Comparison of ENCODE assay signal across 21 cellular contexts in genomic region chr15:101159936-101160770, GRCh38.
A peak's percentile ranks its signal among the peaks of the same experiment; 100 is the strongest.
DNase-seq lines count a peak whose midpoint lies in the region; ATAC-seq, FAIRE-seq and TF ChIP-seq lines count a peak whose summit lies in the region.
"Had no signal": no experiment of that assay in that cellular context is flagged by ENCODE, and none has a peak within 500 bp of the region (broad histone marks: within the 10 kb centered on the region; RNA-seq: fewer than 3 reads in every experiment).

No MANE protein-coding gene starts in this region.

- H3K27ac Mint-ChIP-seq in activated CD4-positive, alpha-beta T cell treated with anti-CD3 and anti-CD28 coated beads for 36 hours, result peak overlapping the region; percentile 34
- peak overlapping the region; percentile 4 to 38 for H3K27ac Mint-ChIP-seq in natural killer cell treated with Interleukin-12 subunit alpha and Interleukin-12 subunit beta and Interleukin-15 and Interleukin-18, amount 100 ng/mL, for 72 hours
- no peak overlapping the region for H3K27ac Mint-ChIP-seq in natural killer cell
- H3K27ac Mint-ChIP-seq in stimulated activated naive CD8-positive, alpha-beta T cell treated with anti-CD3 and anti-CD28 coated beads, Interleukin-15, amount 100 ng/mL, for 72 hours, result peak overlapping the region; percentile 83 to 86

- no peak for TF ChIP-seq POLR2A in H1 (IDR thresholded peaks at IDR 0.05; ENCODE audit: control extremely low read depth in 1 of 2, low read depth in 2 of 2, low read length in 2 of 2)
- TF ChIP-seq POLR2A in prostate gland (IDR thresholded peaks at IDR 0.05), result no peak

- TF ChIP-seq CTCF in natural killer cell (IDR thresholded peaks at IDR 0.05) (no peak), H1 (IDR thresholded peaks at IDR 0.05; ENCODE audit: control extremely low read depth in 1 of 3, insufficient read depth in 1 of 3, low read depth in 1 of 3, low read length in 3 of 3) (no peak), prostate gland (IDR thresholded peaks at IDR 0.05) (no peak)

- no peaks in the 10 kb centered on the region; the same call in 1 of the 2 replicates for H3K79me1 ChIP-seq in H1 (ENCODE audit: low read depth, low read length)

- no peak overlapping the region for H2BK20ac ChIP-seq in H1 (ENCODE audit: low read length)

- H4K91ac ChIP-seq in H1 (replicated peaks; ENCODE audit: insufficient read length, low read length), result no peak overlapping the region

- 0 out of 2 replicates have a peak overlapping the region, but pooled peaks have one; percentile 1 for H2BK5ac ChIP-seq in H1 (ENCODE audit: low read depth, low read length)

- no peak overlapping the region for H3K56ac ChIP-seq in H1 (replicated peaks; ENCODE audit: insufficient read length, low read depth, low read length)

- DNase-seq in activated CD4-positive, alpha-beta T cell treated with anti-CD3 and anti-CD28 coated beads for 36 hours, result no peak
- DNase-seq in activated CD4-positive, alpha-beta T cell treated with anti-CD3 and anti-CD28 coated beads for 48 hours, result no peak
- no peak for DNase-seq in natural killer cell treated with Interleukin-12 subunit alpha and Interleukin-12 subunit beta and Interleukin-15 and Interleukin-18, amount 100 ng/mL, for 72 hours (ENCODE audit: low spot score)
- no peak for DNase-seq in natural killer cell
- DNase-seq in H1 (ENCODE audit: low read depth in 1 of 2, low spot score in 2 of 2), result no peak
- DNase-seq in stimulated activated naive CD8-positive, alpha-beta T cell treated with anti-CD3 and anti-CD28 coated beads, Interleukin-15, amount 100 ng/mL, for 72 hours, result no peak
- no peak for DNase-seq in OCI-M2 (lab: John Stamatoyannopoulos, UW; ENCODE audit: unreplicated experiment)
- DNase-seq in prostate gland (ENCODE audit: low spot score), result no peak
- DNase-seq: activated CD4-positive, CD25-positive, alpha-beta regulatory T cell; activated naive CD8-positive, alpha-beta T cell treated with anti-CD3 and anti-CD28 coated beads, Interleukin-2, amount 10 ng/mL, durations not matched to agents 7 days and 5 days; KBM-7; left ventricle myocardium superior; mucosa of descending colon; NCI-H1694 treated with DMSO at 0.1 percent for 48 hours; NCI-H69; substantia nigra had no signal

- H3K4me1 Mint-ChIP-seq in activated CD4-positive, alpha-beta T cell treated with anti-CD3 and anti-CD28 coated beads for 36 hours, result peaks cover 39% of the 10 kb centered on the region
- H3K4me1 Mint-ChIP-seq in natural killer cell treated with Interleukin-12 subunit alpha and Interleukin-12 subunit beta and Interleukin-15 and Interleukin-18, amount 100 ng/mL, for 72 hours (ENCODE audit: low read depth in 2 of 2), result peaks cover 31 to 34% of the 10 kb centered on the region in 2 donors
- peaks cover 8 to 11% of the 10 kb centered on the region in 2 donors for H3K4me1 Mint-ChIP-seq in natural killer cell
- peaks cover 48% of the 10 kb centered on the region for H3K4me1 Mint-ChIP-seq in stimulated activated naive CD8-positive, alpha-beta T cell treated with anti-CD3 and anti-CD28 coated beads, Interleukin-15, amount 100 ng/mL, for 72 hours

- POLR2A ChIA-PET in activated CD4-positive, alpha-beta T cell treated with anti-CD3 and anti-CD28 coated beads for 36 hours (lab: Charles Lee), result no interaction called here
- POLR2A ChIA-PET in H1 (lab: Charles Lee; ENCODE audit: partially characterized antibody), result interaction anchor here (1.2 to 1.6 kb wide), 2 partner anchors 9 to 70 kb away, joined by 4 read pairs; no protein-coding TSS in a partner anchor

- H3K36me3 Mint-ChIP-seq in activated CD4-positive, alpha-beta T cell treated with anti-CD3 and anti-CD28 coated beads for 36 hours (ENCODE audit: low read depth), result no peaks in the 10 kb centered on the region
- H3K36me3 Mint-ChIP-seq in natural killer cell treated with Interleukin-12 subunit alpha and Interleukin-12 subunit beta and Interleukin-15 and Interleukin-18, amount 100 ng/mL, for 72 hours, result peaks cover 7% of the 10 kb centered on the region
- H3K36me3 Mint-ChIP-seq in natural killer cell, result peaks cover 5% of the 10 kb centered on the region

- no peaks in the 10 kb centered on the region for H3K23me2 ChIP-seq in H1 (ENCODE audit: low read depth, low read length)

- H3K4me3 Mint-ChIP-seq in activated CD4-positive, alpha-beta T cell treated with anti-CD3 and anti-CD28 coated beads for 36 hours, result no peak overlapping the region
- no peak overlapping the region for H3K4me3 Mint-ChIP-seq in natural killer cell treated with Interleukin-12 subunit alpha and Interleukin-12 subunit beta and Interleukin-15 and Interleukin-18, amount 100 ng/mL, for 72 hours
- no peak overlapping the region for H3K4me3 Mint-ChIP-seq in natural killer cell
- H3K4me3 Mint-ChIP-seq in stimulated activated naive CD8-positive, alpha-beta T cell treated with anti-CD3 and anti-CD28 coated beads, Interleukin-15, amount 100 ng/mL, for 72 hours, result peak overlapping the region in 1 of 2 donors; percentile 59
- H3K4me3 Mint-ChIP-seq: activated naive CD8-positive, alpha-beta T cell treated with anti-CD3 and anti-CD28 coated beads, Interleukin-2, amount 10 ng/mL, durations not matched to agents 7 days and 5 days; brain had no signal

- H4K8ac ChIP-seq in H1 (ENCODE audit: extremely low read depth, insufficient read depth, low read length), result no peak overlapping the region

- H3K79me2 ChIP-seq in H1 (ENCODE audit: control insufficient read depth in 1 of 2, insufficient read depth in 2 of 2, low read length in 2 of 2), result no peaks in the 10 kb centered on the region

- peaks cover 0 to 6% (median 0%) of the 10 kb centered on the region in 4 experiments; a peak in 3 of 7 replicates for H3K4me1 ChIP-seq in H1 (replicated peaks in 1 of 4; ENCODE audit: control insufficient read depth in 3 of 4, insufficient read depth in 4 of 4, low read length in 3 of 4)
- H3K4me1 ChIP-seq in prostate gland (replicated peaks), result no peaks in the 10 kb centered on the region

- no peak for TF ChIP-seq RAD21 in H1 (IDR thresholded peaks at IDR 0.05 in 1 of 2, conservative IDR thresholded peaks at IDR 0.05 in 1 of 2; ENCODE audit: low read depth in 2 of 2, low read length in 2 of 2)

- no peak overlapping the region for H3K14ac ChIP-seq in H1 (ENCODE audit: insufficient read length)

- no peak overlapping the region for H2AK5ac ChIP-seq in H1 (ENCODE audit: low read depth, low read length)

- H3K4ac ChIP-seq in H1 (replicated peaks; ENCODE audit: insufficient read length, low read depth, low read length), result no peak overlapping the region

- H3K9me3 ChIP-seq in H1 (ENCODE audit: insufficient read depth in 2 of 2, low read depth in 1 of 2, low read length in 1 of 2) (no peaks in the 10 kb centered on the region; a peak in 1 of 4 replicates), prostate gland (no peaks in the 10 kb centered on the region)

- H3K9ac ChIP-seq in H1 (replicated peaks in 1 of 4; ENCODE audit: extremely low read depth in 1 of 4, low read depth in 3 of 4, low read length in 3 of 4), result no peak overlapping the region

- H3K36me3 ChIP-seq in H1 (ENCODE audit: control insufficient read depth in 2 of 4, insufficient read depth in 4 of 4, low read length in 3 of 4), result no peaks in the 10 kb centered on the region
- H3K36me3 ChIP-seq in prostate gland, result no peaks in the 10 kb centered on the region
- H3K36me3 ChIP-seq: gastroesophageal sphincter had no signal

- no peak overlapping the region for H3K27ac ChIP-seq in H1 (ENCODE audit: low read depth, low read length)
- no peak overlapping the region for H3K27ac ChIP-seq in prostate gland
- H3K27ac ChIP-seq: coronary artery, gastroesophageal sphincter had no signal

- FAIRE-seq in H1 (lab: Jason Lieb, UNC), result no peak
- FAIRE-seq: A204.1, islet of Langerhans had no signal

- H2BK120ac ChIP-seq in H1 (replicated peaks; ENCODE audit: low read depth, low read length), result no peak overlapping the region

- H3K27me3 ChIP-seq in H1 (replicated peaks in 1 of 4; ENCODE audit: control insufficient read depth in 3 of 4, extremely low read depth in 1 of 4, insufficient read depth in 3 of 4, low read length in 3 of 4) (peaks cover 0 to 2% (median 0%) of the 10 kb centered on the region in 4 experiments; a peak in 1 of 7 replicates), prostate gland (replicated peaks; ENCODE audit: insufficient read depth) (no peaks in the 10 kb centered on the region)
- H3K27me3 ChIP-seq: gastroesophageal sphincter had no signal

- no peak overlapping the region for H2AFZ ChIP-seq in H1 (ENCODE audit: low read length)

- CTCF ChIA-PET in activated CD4-positive, alpha-beta T cell treated with anti-CD3 and anti-CD28 coated beads for 36 hours (lab: Charles Lee), result interaction anchor here (0.6 to 1.4 kb wide), 5 partner anchors 10 to 112 kb away, joined by 3 to 4 read pairs (median 3); no protein-coding TSS in a partner anchor
- CTCF ChIA-PET in H1 (lab: Charles Lee; ENCODE audit: partially characterized antibody), result interaction anchor here (0.8 to 5.0 kb wide), 13 partner anchors 9 to 1906 kb away, joined by 3 to 29 read pairs (median 5); no protein-coding TSS in a partner anchor

- no peak for ATAC-seq in activated CD4-positive, alpha-beta T cell treated with anti-CD3 and anti-CD28 coated beads for 36 hours
- ATAC-seq in natural killer cell treated with Interleukin-12 subunit alpha and Interleukin-12 subunit beta and Interleukin-15 and Interleukin-18, amount 100 ng/mL, for 72 hours, result no peak
- no peak for ATAC-seq in natural killer cell
- ATAC-seq in stimulated activated naive CD8-positive, alpha-beta T cell treated with anti-CD3 and anti-CD28 coated beads, Interleukin-15, amount 100 ng/mL, for 72 hours, result no peak
- ATAC-seq: gastroesophageal sphincter, left ventricle myocardium superior, mucosa of descending colon had no signal

- H2BK15ac ChIP-seq in H1 (ENCODE audit: low read length), result 0 out of 2 replicates have a peak overlapping the region, but pooled peaks have one; percentile 37

- intact Hi-C loops in activated CD4-positive, alpha-beta T cell treated with anti-CD3 and anti-CD28 coated beads for 36 hours (cut with DNase I, micrococcal nuclease), result loop anchor here in 1 of 2 experiments (1.0 to 2.0 kb wide), 3 partner anchors 28 to 46 kb away; no protein-coding TSS in a partner anchor
- intact Hi-C loops in natural killer cell (cut with micrococcal nuclease) (no loop called here), prostate gland (cut with DNase I) (no loop called here)

- H3K4me3 ChIP-seq in H1 (ENCODE audit: extremely low read depth in 1 of 4, insufficient read depth in 2 of 4, low read depth in 3 of 4, low read length in 4 of 4), result no peak overlapping the region
- H3K4me3 ChIP-seq in prostate gland, result no peak overlapping the region
- H3K4me3 ChIP-seq: coronary artery, gastroesophageal sphincter, mucosa of descending colon had no signal

- TF ChIP-seq EP300 in H1 (IDR thresholded peaks at IDR 0.05; ENCODE audit: borderline replicate concordance in 1 of 2, low read depth in 2 of 2, low read length in 2 of 2), result no peak

- H4K5ac ChIP-seq in H1 (ENCODE audit: insufficient read length, low read depth, low read length), result no peak overlapping the region

- H3K4me2 ChIP-seq in H1 (ENCODE audit: insufficient read depth in 1 of 2, low read depth in 2 of 2, low read length in 2 of 2), result no peak overlapping the region

- WGBS in H1 (ENCODE audit: extremely low coverage in 1 of 2, insufficient coverage in 1 of 2, insufficient read length in 1 of 2, insufficient replicate concordance in 2 of 2, low coverage in 1 of 2, low lambda C conversion rate in 2 of 2, missing lambda C conversion rate in 1 of 2), 2 experiments, result 79% methylated on average over 11 of the region's 11 CpGs; no CpG with 5 or more reads in 1 of the 2 experiments
- WGBS in prostate gland, result 85% methylated on average over 11 of the region's 11 CpGs

- H3K9me3 Mint-ChIP-seq in activated CD4-positive, alpha-beta T cell treated with anti-CD3 and anti-CD28 coated beads for 36 hours (ENCODE audit: low read depth), result peaks cover 13% of the 10 kb centered on the region
- peaks cover 5% of the 10 kb centered on the region for H3K9me3 Mint-ChIP-seq in natural killer cell treated with Interleukin-12 subunit alpha and Interleukin-12 subunit beta and Interleukin-15 and Interleukin-18, amount 100 ng/mL, for 72 hours
- H3K9me3 Mint-ChIP-seq in natural killer cell, result peaks cover 0 to 2% of the 10 kb centered on the region in 2 donors
- peaks cover 11 to 20% of the 10 kb centered on the region in 2 donors for H3K9me3 Mint-ChIP-seq in stimulated activated naive CD8-positive, alpha-beta T cell treated with anti-CD3 and anti-CD28 coated beads, Interleukin-15, amount 100 ng/mL, for 72 hours

- H2BK12ac ChIP-seq in H1 (ENCODE audit: low read depth, low read length), result 0 out of 2 replicates have a peak overlapping the region, but pooled peaks have one; percentile 27

- no peaks in the 10 kb centered on the region for H3K27me3 Mint-ChIP-seq in activated CD4-positive, alpha-beta T cell treated with anti-CD3 and anti-CD28 coated beads for 36 hours
- H3K27me3 Mint-ChIP-seq in natural killer cell treated with Interleukin-12 subunit alpha and Interleukin-12 subunit beta and Interleukin-15 and Interleukin-18, amount 100 ng/mL, for 72 hours, result no peaks in the 10 kb centered on the region
- no peaks in the 10 kb centered on the region for H3K27me3 Mint-ChIP-seq in natural killer cell (ENCODE audit: low read depth in 2 of 2)
- H3K27me3 Mint-ChIP-seq in stimulated activated naive CD8-positive, alpha-beta T cell treated with anti-CD3 and anti-CD28 coated beads, Interleukin-15, amount 100 ng/mL, for 72 hours, result no peaks in the 10 kb centered on the region
- H3K27me3 Mint-ChIP-seq: activated naive CD8-positive, alpha-beta T cell treated with anti-CD3 and anti-CD28 coated beads, Interleukin-2, amount 10 ng/mL, durations not matched to agents 7 days and 5 days had no signal

- H3K18ac ChIP-seq in H1 (ENCODE audit: extremely low read depth, low read length), result no peak overlapping the region

- no peak overlapping the region for H3K23ac ChIP-seq in H1 (ENCODE audit: insufficient read length)

- H4K20me1 ChIP-seq in H1 (replicated peaks in 1 of 2; ENCODE audit: control insufficient read depth in 1 of 2, insufficient read depth in 2 of 2, low read length in 2 of 2), result no peaks in the 10 kb centered on the region

Comparison
In these comparisons a context has a peak if more than half of its experiments do, and no peak if none do; other contexts are left out.
1. H3K27ac Mint-ChIP-seq: peak in activated CD4-positive, alpha-beta T cell treated with anti-CD3 and anti-CD28 coated beads for 36 hours (single experiment), natural killer cell treated with Interleukin-12 subunit alpha and Interleukin-12 subunit beta and Interleukin-15 and Interleukin-18, amount 100 ng/mL, for 72 hours (2 of 2) and stimulated activated naive CD8-positive, alpha-beta T cell treated with anti-CD3 and anti-CD28 coated beads, Interleukin-15, amount 100 ng/mL, for 72 hours (2 of 2); none in natural killer cell (0 of 2).